In genomic region chr6:35582315-35582714, GRCh38 we compare ENCODE assay signal across 17 cellular contexts.
DNase-seq lines count a peak whose midpoint lies in the region; ATAC-seq and TF ChIP-seq lines count a peak whose summit lies in the region.
"Had no signal": no experiment of that assay in that cellular context is flagged by ENCODE, and none has a peak within 500 bp of the region (broad histone marks: within the 10 kb centered on the region; RNA-seq: fewer than 3 reads in every experiment).

No MANE protein-coding gene starts in this region.

- intact Hi-C loops in thyroid gland (cut with DNase I) = loop anchor here (5.0 kb wide), 3 partner anchors 60 to 155 kb away; partner anchors contain the start of genes ARMC12 and FKBP5

- WGBS in gastroesophageal sphincter (ENCODE audit: low coverage in 1 of 2), 2 donors = 75 to 100% methylated on average over 1 to 2 of the region's 2 CpGs
- 62 to 67% methylated on average over 2 of the region's 2 CpGs for WGBS in thyroid gland, 2 donors

- no peak for DNase-seq in activated naive CD4-positive, alpha-beta T cell (lab: John Stamatoyannopoulos, UW)
- peak; percentile 77 for DNase-seq in NCI-H82 treated with DMSO at 0.1 percent for 48 hours (lab: John Stamatoyannopoulos, UW; ENCODE audit: unreplicated experiment)
- DNase-seq in thyroid gland = no peak
- no peak for DNase-seq in HUDEP-2 (lab: John Stamatoyannopoulos, UW; ENCODE audit: unreplicated experiment in 76 of 76)
- no peak for DNase-seq in NCI-H2107 (lab: John Stamatoyannopoulos, UW)
- DNase-seq: CD4-positive, CD25-positive, alpha-beta regulatory T cell; HCEC 1CT; MG63; NCI-H1092 treated with DMSO at 0.1 percent for 48 hours; NCI-H1694; NCI-H774; SIG-M5 had no signal

- no peak for TF ChIP-seq POLR2A in gastroesophageal sphincter (IDR thresholded peaks at IDR 0.05)
- TF ChIP-seq POLR2A in thyroid gland (IDR thresholded peaks at IDR 0.05) = no peak

- H3K4me1 Mint-ChIP-seq in activated naive CD4-positive, alpha-beta T cell treated with anti-CD3 and anti-CD28 coated beads, Interleukin-2, amount 50 U/mL, for 24 hours = peaks cover 54% of the 10 kb centered on the region

- no peak overlapping the region for H3K4me3 Mint-ChIP-seq in activated naive CD4-positive, alpha-beta T cell treated with anti-CD3 and anti-CD28 coated beads, Interleukin-2, amount 50 U/mL, for 24 hours
- H3K4me3 Mint-ChIP-seq: CD4-positive, CD25-positive, alpha-beta regulatory T cell had no signal

- peaks cover 16% of the 10 kb centered on the region for H3K36me3 Mint-ChIP-seq in activated naive CD4-positive, alpha-beta T cell treated with anti-CD3 and anti-CD28 coated beads, Interleukin-2, amount 50 U/mL, for 24 hours

- TF ChIP-seq CTCF in gastroesophageal sphincter (IDR thresholded peaks at IDR 0.05) = no peak
- no peak for TF ChIP-seq CTCF in thyroid gland (IDR thresholded peaks at IDR 0.05)

- TF ChIP-seq EP300 in gastroesophageal sphincter (IDR thresholded peaks at IDR 0.05) = no peak

- no peaks in the 10 kb centered on the region for H3K9me3 Mint-ChIP-seq in activated naive CD4-positive, alpha-beta T cell treated with anti-CD3 and anti-CD28 coated beads, Interleukin-2, amount 50 U/mL, for 24 hours
- H3K9me3 Mint-ChIP-seq: CD4-positive, CD25-positive, alpha-beta regulatory T cell had no signal

- no peak for ATAC-seq in gastroesophageal sphincter
- ATAC-seq in HG02798 (IDR thresholded peaks at IDR 0.05; ENCODE audit: poor library complexity, unreplicated experiment) = no peak
- ATAC-seq: A549, K562 had no signal

- H3K27ac Mint-ChIP-seq in activated naive CD4-positive, alpha-beta T cell treated with anti-CD3 and anti-CD28 coated beads, Interleukin-2, amount 50 U/mL, for 24 hours = peak overlapping the region; percentile 18

- no peaks in the 10 kb centered on the region for H3K9me3 ChIP-seq in gastroesophageal sphincter
- H3K9me3 ChIP-seq in thyroid gland = no peaks in the 10 kb centered on the region
- H3K9me3 ChIP-seq: A549, MG63 had no signal

- H3K4me1 ChIP-seq in gastroesophageal sphincter (peaks cover 30 to 58% (median 38%) of the 10 kb centered on the region in 3 donors), thyroid gland (peaks cover 47 to 64% of the 10 kb centered on the region in 2 donors)
- H3K4me1 ChIP-seq: A549 had no signal

- H3K4me3 ChIP-seq in gastroesophageal sphincter = no peak overlapping the region
- no peak overlapping the region for H3K4me3 ChIP-seq in thyroid gland (replicated peaks in 1 of 3)
- H3K4me3 ChIP-seq: A549, K562, MG63 had no signal

- H3K27ac ChIP-seq in gastroesophageal sphincter (peak overlapping the region; percentile 10 to 93 (median 87)), thyroid gland (peak overlapping the region; percentile 74 to 97 (median 96))
- H3K27ac ChIP-seq: A549 had no signal

- H3K36me3 ChIP-seq in gastroesophageal sphincter (peaks cover 22 to 89% of the 10 kb centered on the region in 2 donors), thyroid gland (peaks cover 22 to 39% of the 10 kb centered on the region in 2 donors)
- H3K36me3 ChIP-seq: MG63 had no signal

- no peaks in the 10 kb centered on the region for H3K27me3 Mint-ChIP-seq in activated naive CD4-positive, alpha-beta T cell treated with anti-CD3 and anti-CD28 coated beads, Interleukin-2, amount 50 U/mL, for 24 hours
- H3K27me3 Mint-ChIP-seq: CD4-positive, CD25-positive, alpha-beta regulatory T cell had no signal

- H3K27me3 ChIP-seq in gastroesophageal sphincter (no peaks in the 10 kb centered on the region), thyroid gland (no peaks in the 10 kb centered on the region)
- H3K27me3 ChIP-seq: MG63 had no signal
